8 cellular contexts compared by ENCODE assay signal in genomic region chr12:114683709-114684097, GRCh38. TPM values are rescaled to one million over a fixed set of nuclear protein-coding genes. Genes with fewer than 3 reads are reported as not detected.
DNase-seq lines count a peak whose midpoint lies in the region; ATAC-seq and TF ChIP-seq lines count a peak whose summit lies in the region.

No MANE protein-coding gene starts in this region.

- H3K9me3 ChIP-seq in lower lobe of right lung (no peaks in the 10 kb centered on the region), transverse colon (no peaks in the 10 kb centered on the region)

- no peaks in the 10 kb centered on the region for H3K9me3 Mint-ChIP-seq in activated CD8-positive, alpha-beta memory T cell treated with anti-CD3 and anti-CD28 coated beads, Interleukin-2, amount 10 ng/mL, durations not matched to agents 7 days and 5 days (ENCODE audit: low read depth)

- no peak for DNase-seq in activated CD8-positive, alpha-beta memory T cell treated with anti-CD3 and anti-CD28 coated beads, Interleukin-2, amount 10 ng/mL, durations not matched to agents 7 days and 5 days
- DNase-seq in activated CD8-positive, alpha-beta memory T cell treated with anti-CD3 and anti-CD28 coated beads, Interleukin-2, amount 50 U/mL, for 48 hours = no peak
- DNase-seq in choroid plexus epithelial cell (ENCODE audit: low read depth) = no peak
- DNase-seq in lower lobe of right lung = no peak
- DNase-seq in transverse colon = no peak
- no peak for DNase-seq in stimulated activated naive CD4-positive, alpha-beta T cell treated with Interleukin-2 at 50 U/mL for 16 hours (lab: John Stamatoyannopoulos, UW)
- no peak for DNase-seq in DMS79 (lab: John Stamatoyannopoulos, UW)
- DNase-seq in omental fat pad (ENCODE audit: low spot score) = no peak

- peaks cover 91% of the 10 kb centered on the region for H3K27me3 Mint-ChIP-seq in activated CD8-positive, alpha-beta memory T cell treated with anti-CD3 and anti-CD28 coated beads, Interleukin-2, amount 10 ng/mL, durations not matched to agents 7 days and 5 days

- in situ Hi-C loops in transverse colon (cut with MboI; ENCODE audit: low pct_ligation_motif_present in 1 of 4, low pct_unique_long_range_greater_than_20kb in 1 of 4, low sequenced_read_pairs in 3 of 4) = no loop called here

- H3K36me3 ChIP-seq in lower lobe of right lung (peaks cover 7% of the 10 kb centered on the region), transverse colon (no peaks in the 10 kb centered on the region)

- no peak for ATAC-seq in activated CD8-positive, alpha-beta memory T cell treated with anti-CD3 and anti-CD28 coated beads, Interleukin-2, amount 10 ng/mL, durations not matched to agents 7 days and 5 days
- ATAC-seq in lower lobe of right lung = no peak
- no peak for ATAC-seq in omental fat pad (ENCODE audit: low FRiP score)

- H3K4me3 Mint-ChIP-seq in activated CD8-positive, alpha-beta memory T cell treated with anti-CD3 and anti-CD28 coated beads, Interleukin-2, amount 10 ng/mL, durations not matched to agents 7 days and 5 days = peak overlapping the region; percentile 38

- H3K27ac Mint-ChIP-seq in activated CD8-positive, alpha-beta memory T cell treated with anti-CD3 and anti-CD28 coated beads, Interleukin-2, amount 10 ng/mL, durations not matched to agents 7 days and 5 days = peak overlapping the region; percentile 31

- H3K4me1 ChIP-seq in lower lobe of right lung (peaks cover 9% of the 10 kb centered on the region), transverse colon (peaks cover 0 to 10% (median 7%) of the 10 kb centered on the region in 4 donors)

- no peak for TF ChIP-seq CTCF in choroid plexus epithelial cell (conservative IDR thresholded peaks at IDR 0.05; ENCODE audit: low read depth, low read length)
- TF ChIP-seq CTCF in lower lobe of right lung (IDR thresholded peaks at IDR 0.05) = no peak
- no peak for TF ChIP-seq CTCF in transverse colon (IDR thresholded peaks at IDR 0.05)
- no peak for TF ChIP-seq CTCF in omental fat pad (IDR thresholded peaks at IDR 0.05)

- H3K4me1 Mint-ChIP-seq in activated CD8-positive, alpha-beta memory T cell treated with anti-CD3 and anti-CD28 coated beads, Interleukin-2, amount 10 ng/mL, durations not matched to agents 7 days and 5 days = peaks cover 14% of the 10 kb centered on the region

- peak overlapping the region; percentile 86 for H3K4me3 ChIP-seq in choroid plexus epithelial cell (ENCODE audit: low read depth, low read length)
- peak overlapping the region; percentile 66 for H3K4me3 ChIP-seq in lower lobe of right lung
- H3K4me3 ChIP-seq in transverse colon = peak overlapping the region; percentile 44 to 71 (median 54)

- H3K27ac ChIP-seq in lower lobe of right lung = peak overlapping the region; percentile 90
- peak overlapping the region; percentile 88 to 92 (median 90) for H3K27ac ChIP-seq in transverse colon

- peaks cover 6% of the 10 kb centered on the region for H3K36me3 Mint-ChIP-seq in activated CD8-positive, alpha-beta memory T cell treated with anti-CD3 and anti-CD28 coated beads, Interleukin-2, amount 10 ng/mL, durations not matched to agents 7 days and 5 days

- H3K27me3 ChIP-seq in lower lobe of right lung (ENCODE audit: low read depth) (peaks cover 74% of the 10 kb centered on the region), transverse colon (peaks cover 46% of the 10 kb centered on the region)

- WGBS in transverse colon (ENCODE audit: low coverage in 1 of 2), 2 donors = 4% methylated on average over 7 to 19 of the region's 19 CpGs

- no peak for TF ChIP-seq EP300 in transverse colon (IDR thresholded peaks at IDR 0.05; ENCODE audit: low read depth)

- no peak for TF ChIP-seq POLR2A in transverse colon (IDR thresholded peaks at IDR 0.05)

- intact Hi-C loops in lower lobe of right lung (cut with DNase I) = no loop called here
- intact Hi-C loops in transverse colon (cut with DNase I; ENCODE audit: low total_unique reads) = no loop called here

- CTCF ChIA-PET in activated CD8-positive, alpha-beta memory T cell treated with anti-CD3 and anti-CD28 coated beads, Interleukin-2, amount 10 ng/mL, durations not matched to agents 7 days and 5 days (lab: Charles Lee) = interaction anchor here (1.2 kb wide), 1 partner anchor 13 kb away, joined by 4 read pairs; no protein-coding TSS in a partner anchor

RNA-seq across cellular contexts. Expression of gene TBX3, which starts 0.3 kb away (rescaled TPM):
- total RNA-seq in activated CD8-positive, alpha-beta memory T cell treated with anti-CD3 and anti-CD28 coated beads, Interleukin-2, amount 10 ng/mL, durations not matched to agents 7 days and 5 days = not detected
- total RNA-seq in lower lobe of right lung (50.9 TPM), transverse colon (10 to 100 TPM in 1 of 4 donors, 1 to 10 TPM in 3; 2.8 to 11.9 (median 5.9) TPM), omental fat pad (10 to 100 TPM; 14.0 to 44.8 (median 17.6) TPM)
